ENCODE assay signal across 1 cellular context in genomic region chr15:27833974-27834373, GRCh38.
TF ChIP-seq lines count a peak whose summit lies in the region.

No MANE protein-coding gene starts in this region.

TF ChIP-seq in GM23338, 12 proteins besides CTCF, POLR2A, EP300 and RAD21:
- TF ChIP-seq CREB1 (CRISPR knock-in tag; IDR thresholded peaks at IDR 0.05; ENCODE audit: low read depth) (no peak), ZNF331 (CRISPR knock-in tag; IDR thresholded peaks at IDR 0.05; ENCODE audit: low read depth) (no peak), REST (IDR thresholded peaks at IDR 0.05; ENCODE audit: unreplicated experiment) (no peak), NANOG (IDR thresholded peaks at IDR 0.05; ENCODE audit: borderline replicate concordance) (no peak), JUNB (IDR thresholded peaks at IDR 0.05; ENCODE audit: unreplicated experiment) (no peak), ZNF114 (CRISPR knock-in tag; IDR thresholded peaks at IDR 0.05) (no peak), POLR2AphosphoS5 (IDR thresholded peaks at IDR 0.05; ENCODE audit: low read depth) (no peak), EZH2 (IDR thresholded peaks at IDR 0.05; ENCODE audit: low read depth, unreplicated experiment) (no peak), STAT1 (IDR thresholded peaks at IDR 0.05; ENCODE audit: unreplicated experiment) (no peak), EZH2phosphoT487 (IDR thresholded peaks at IDR 0.05; ENCODE audit: unreplicated experiment) (no peak)
- TF ChIP-seq, protein P1, sequence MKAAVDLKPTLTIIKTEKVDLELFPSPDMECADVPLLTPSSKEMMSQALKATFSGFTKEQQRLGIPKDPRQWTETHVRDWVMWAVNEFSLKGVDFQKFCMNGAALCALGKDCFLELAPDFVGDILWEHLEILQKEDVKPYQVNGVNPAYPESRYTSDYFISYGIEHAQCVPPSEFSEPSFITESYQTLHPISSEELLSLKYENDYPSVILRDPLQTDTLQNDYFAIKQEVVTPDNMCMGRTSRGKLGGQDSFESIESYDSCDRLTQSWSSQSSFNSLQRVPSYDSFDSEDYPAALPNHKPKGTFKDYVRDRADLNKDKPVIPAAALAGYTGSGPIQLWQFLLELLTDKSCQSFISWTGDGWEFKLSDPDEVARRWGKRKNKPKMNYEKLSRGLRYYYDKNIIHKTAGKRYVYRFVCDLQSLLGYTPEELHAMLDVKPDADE (IDR thresholded peaks at IDR 0.05) = no peak
- TF ChIP-seq, protein P2, sequence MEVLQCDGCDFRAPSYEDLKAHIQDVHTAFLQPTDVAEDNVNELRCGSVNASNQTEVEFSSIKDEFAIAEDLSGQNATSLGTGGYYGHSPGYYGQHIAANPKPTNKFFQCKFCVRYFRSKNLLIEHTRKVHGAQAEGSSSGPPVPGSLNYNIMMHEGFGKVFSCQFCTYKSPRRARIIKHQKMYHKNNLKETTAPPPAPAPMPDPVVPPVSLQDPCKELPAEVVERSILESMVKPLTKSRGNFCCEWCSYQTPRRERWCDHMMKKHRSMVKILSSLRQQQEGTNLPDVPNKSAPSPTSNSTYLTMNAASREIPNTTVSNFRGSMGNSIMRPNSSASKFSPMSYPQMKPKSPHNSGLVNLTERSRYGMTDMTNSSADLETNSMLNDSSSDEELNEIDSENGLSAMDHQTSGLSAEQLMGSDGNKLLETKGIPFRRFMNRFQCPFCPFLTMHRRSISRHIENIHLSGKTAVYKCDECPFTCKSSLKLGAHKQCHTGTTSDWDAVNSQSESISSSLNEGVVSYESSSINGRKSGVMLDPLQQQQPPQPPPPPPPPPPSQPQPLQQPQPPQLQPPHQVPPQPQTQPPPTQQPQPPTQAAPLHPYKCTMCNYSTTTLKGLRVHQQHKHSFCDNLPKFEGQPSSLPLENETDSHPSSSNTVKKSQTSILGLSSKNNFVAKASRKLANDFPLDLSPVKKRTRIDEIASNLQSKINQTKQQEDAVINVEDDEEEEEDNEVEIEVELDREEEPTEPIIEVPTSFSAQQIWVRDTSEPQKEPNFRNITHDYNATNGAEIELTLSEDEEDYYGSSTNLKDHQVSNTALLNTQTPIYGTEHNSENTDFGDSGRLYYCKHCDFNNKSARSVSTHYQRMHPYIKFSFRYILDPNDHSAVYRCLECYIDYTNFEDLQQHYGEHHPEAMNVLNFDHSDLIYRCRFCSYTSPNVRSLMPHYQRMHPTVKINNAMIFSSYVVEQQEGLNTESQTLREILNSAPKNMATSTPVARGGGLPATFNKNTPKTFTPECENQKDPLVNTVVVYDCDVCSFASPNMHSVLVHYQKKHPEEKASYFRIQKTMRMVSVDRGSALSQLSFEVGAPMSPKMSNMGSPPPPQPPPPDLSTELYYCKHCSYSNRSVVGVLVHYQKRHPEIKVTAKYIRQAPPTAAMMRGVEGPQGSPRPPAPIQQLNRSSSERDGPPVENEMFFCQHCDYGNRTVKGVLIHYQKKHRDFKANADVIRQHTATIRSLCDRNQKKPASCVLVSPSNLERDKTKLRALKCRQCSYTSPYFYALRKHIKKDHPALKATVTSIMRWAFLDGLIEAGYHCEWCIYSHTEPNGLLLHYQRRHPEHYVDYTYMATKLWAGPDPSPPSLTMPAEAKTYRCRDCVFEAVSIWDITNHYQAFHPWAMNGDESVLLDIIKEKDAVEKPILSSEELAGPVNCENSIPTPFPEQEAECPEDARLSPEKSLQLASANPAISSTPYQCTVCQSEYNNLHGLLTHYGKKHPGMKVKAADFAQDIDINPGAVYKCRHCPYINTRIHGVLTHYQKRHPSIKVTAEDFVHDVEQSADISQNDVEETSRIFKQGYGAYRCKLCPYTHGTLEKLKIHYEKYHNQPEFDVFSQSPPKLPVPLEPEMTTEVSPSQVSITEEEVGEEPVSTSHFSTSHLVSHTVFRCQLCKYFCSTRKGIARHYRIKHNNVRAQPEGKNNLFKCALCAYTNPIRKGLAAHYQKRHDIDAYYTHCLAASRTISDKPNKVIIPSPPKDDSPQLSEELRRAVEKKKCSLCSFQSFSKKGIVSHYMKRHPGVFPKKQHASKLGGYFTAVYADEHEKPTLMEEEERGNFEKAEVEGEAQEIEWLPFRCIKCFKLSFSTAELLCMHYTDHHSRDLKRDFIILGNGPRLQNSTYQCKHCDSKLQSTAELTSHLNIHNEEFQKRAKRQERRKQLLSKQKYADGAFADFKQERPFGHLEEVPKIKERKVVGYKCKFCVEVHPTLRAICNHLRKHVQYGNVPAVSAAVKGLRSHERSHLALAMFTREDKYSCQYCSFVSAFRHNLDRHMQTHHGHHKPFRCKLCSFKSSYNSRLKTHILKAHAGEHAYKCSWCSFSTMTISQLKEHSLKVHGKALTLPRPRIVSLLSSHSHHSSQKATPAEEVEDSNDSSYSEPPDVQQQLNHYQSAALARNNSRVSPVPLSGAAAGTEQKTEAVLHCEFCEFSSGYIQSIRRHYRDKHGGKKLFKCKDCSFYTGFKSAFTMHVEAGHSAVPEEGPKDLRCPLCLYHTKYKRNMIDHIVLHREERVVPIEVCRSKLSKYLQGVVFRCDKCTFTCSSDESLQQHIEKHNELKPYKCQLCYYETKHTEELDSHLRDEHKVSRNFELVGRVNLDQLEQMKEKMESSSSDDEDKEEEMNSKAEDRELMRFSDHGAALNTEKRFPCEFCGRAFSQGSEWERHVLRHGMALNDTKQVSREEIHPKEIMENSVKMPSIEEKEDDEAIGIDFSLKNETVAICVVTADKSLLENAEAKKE (CRISPR knock-in tag; IDR thresholded peaks at IDR 0.05) = no peak
